In the genomic region with DNA sequence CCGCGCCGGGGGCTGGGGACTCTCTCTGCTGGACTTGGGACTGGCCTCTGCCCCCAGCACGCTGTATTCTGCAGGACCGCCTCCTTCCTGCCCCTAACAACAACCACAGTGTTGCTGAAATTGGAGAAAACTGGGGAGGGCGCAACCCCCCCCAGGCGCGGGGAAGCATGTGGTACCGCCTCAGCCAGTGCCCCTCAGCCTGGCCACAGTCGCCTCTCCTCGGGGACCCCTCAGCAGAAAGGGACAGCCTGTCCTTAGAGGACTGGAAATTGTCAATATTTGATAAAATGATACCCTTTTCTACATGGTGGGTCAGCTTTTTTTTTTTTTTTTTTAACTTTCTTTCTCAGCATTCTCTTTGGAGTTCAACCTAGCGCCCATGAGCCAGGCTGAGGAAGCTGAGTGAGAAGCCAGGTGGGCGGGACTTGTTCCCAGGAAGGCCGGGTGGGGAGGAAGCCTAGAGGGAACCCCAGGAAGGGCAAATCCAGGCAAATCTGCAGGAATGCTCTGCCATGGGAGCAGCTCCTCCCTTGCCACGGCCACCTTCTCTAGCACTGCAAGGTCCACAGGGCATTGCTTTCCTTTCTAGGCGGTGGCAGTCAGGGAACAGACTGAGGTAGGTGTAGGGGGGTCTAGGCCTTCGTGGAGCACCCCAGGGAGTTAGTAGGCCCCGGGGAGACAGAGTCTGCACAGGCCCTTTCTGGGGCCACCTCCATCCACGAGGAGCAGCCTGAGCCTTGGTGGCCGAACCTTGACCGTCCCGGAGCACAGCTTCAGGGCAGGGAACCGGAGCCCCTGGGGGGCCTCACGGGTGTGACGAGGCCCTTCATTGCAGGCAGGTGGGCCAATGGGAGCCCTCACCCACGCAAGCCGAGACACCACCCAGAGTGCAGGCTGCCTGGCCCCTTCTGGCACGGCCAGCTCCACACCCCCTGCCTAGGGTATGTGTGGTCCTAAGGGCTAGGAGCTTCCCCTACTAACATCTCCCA, we compare ENCODE assay signal across 26 cellular contexts. TPM values are rescaled to one million over a fixed set of nuclear protein-coding genes. Genes with fewer than 3 reads are reported as not detected.
"Had no signal": no experiment of that assay in that cellular context is flagged by ENCODE, and none has a peak within 500 bp of the region (broad histone marks: within the 10 kb centered on the region; RNA-seq: fewer than 3 reads in every experiment).

No MANE protein-coding gene starts in this region.

- H3K27me3 ChIP-seq: cardiac muscle cell, hepatocyte had no signal

- H2AFZ ChIP-seq: hepatocyte had no signal

- H3K9me3 Mint-ChIP-seq: activated CD4-positive, alpha-beta memory T cell treated with anti-CD3 and anti-CD28 coated beads for 36 hours; activated naive CD4-positive, alpha-beta T cell treated with anti-CD3 and anti-CD28 coated beads, Interleukin-2, amount 10 ng/mL, durations not matched to agents 7 days and 5 days; activated naive CD8-positive, alpha-beta T cell treated with anti-CD3 and anti-CD28 coated beads, Interleukin-2, amount 50 U/mL, for 24 hours; nephron; stimulated activated effector memory CD8-positive, alpha-beta T cell treated with anti-CD3 and anti-CD28 coated beads, Interleukin-12 subunit alpha, Interleukin-12 subunit beta, amount 100 ng/mL, for 72 hours; stimulated activated naive CD8-positive, alpha-beta T cell treated with anti-CD3 and anti-CD28 coated beads, Interleukin-15, amount 100 ng/mL, for 72 hours had no signal

- H3K27ac Mint-ChIP-seq: activated CD4-positive, alpha-beta memory T cell treated with anti-CD3 and anti-CD28 coated beads for 36 hours; activated naive CD4-positive, alpha-beta T cell treated with anti-CD3 and anti-CD28 coated beads, Interleukin-2, amount 10 ng/mL, durations not matched to agents 7 days and 5 days; activated naive CD8-positive, alpha-beta T cell treated with anti-CD3 and anti-CD28 coated beads, Interleukin-2, amount 50 U/mL, for 24 hours; nephron; stimulated activated effector memory CD8-positive, alpha-beta T cell treated with anti-CD3 and anti-CD28 coated beads, Interleukin-12 subunit alpha, Interleukin-12 subunit beta, amount 100 ng/mL, for 72 hours; stimulated activated naive CD8-positive, alpha-beta T cell treated with anti-CD3 and anti-CD28 coated beads, Interleukin-15, amount 100 ng/mL, for 72 hours had no signal

- H3K27ac ChIP-seq: cardiac muscle cell, hepatocyte, tibial nerve had no signal

- H3K27me3 Mint-ChIP-seq: activated naive CD8-positive, alpha-beta T cell treated with anti-CD3 and anti-CD28 coated beads, Interleukin-2, amount 50 U/mL, for 24 hours had no signal

- DNase-seq: activated CD4-positive, alpha-beta memory T cell treated with anti-CD3 and anti-CD28 coated beads for 36 hours; activated CD4-positive, alpha-beta T cell treated with anti-CD3 and anti-CD28 coated beads for 48 hours; activated effector memory CD4-positive, alpha-beta T cell treated with anti-CD3 and anti-CD28 coated beads, Interleukin-2, amount 50 U/mL, for 16 hours; activated naive CD4-positive, alpha-beta T cell treated with anti-CD3 and anti-CD28 coated beads, Interleukin-2, amount 10 ng/mL, durations not matched to agents 7 days and 5 days; activated naive CD8-positive, alpha-beta T cell treated with anti-CD3 and anti-CD28 coated beads, Interleukin-2, amount 50 U/mL, for 24 hours; activated T-cell treated with anti-CD3 and anti-CD28 coated beads, Interleukin-2, amount 50 U/mL, for 48 hours; cortex of kidney; effector CD4-positive, alpha-beta T cell; foreskin melanocyte; mesenchymal stem cell; nucleus accumbens; small intestine; stimulated activated CD4-positive, alpha-beta T cell treated with anti-CD3 and anti-CD28 coated beads, Interleukin-2, amount 100 ng/mL, for 24 hours; stimulated activated naive CD8-positive, alpha-beta T cell treated with anti-CD3 and anti-CD28 coated beads, Interleukin-15, amount 100 ng/mL, for 72 hours had no signal

- ATAC-seq: activated naive CD8-positive, alpha-beta T cell treated with anti-CD3 and anti-CD28 coated beads, Interleukin-2, amount 50 U/mL, for 24 hours; esophagus mucosa; stimulated activated effector memory CD8-positive, alpha-beta T cell treated with anti-CD3 and anti-CD28 coated beads, Interleukin-12 subunit alpha, Interleukin-12 subunit beta, amount 100 ng/mL, for 72 hours; stimulated activated naive CD8-positive, alpha-beta T cell treated with anti-CD3 and anti-CD28 coated beads, Interleukin-15, amount 100 ng/mL, for 72 hours had no signal

- H3K79me2 ChIP-seq: hepatocyte had no signal

- H3K4me2 ChIP-seq: hepatocyte had no signal

- H3K4me3 ChIP-seq: cardiac muscle cell, hepatocyte, tibial nerve had no signal

- H3K4me1 Mint-ChIP-seq: activated naive CD4-positive, alpha-beta T cell treated with anti-CD3 and anti-CD28 coated beads, Interleukin-2, amount 10 ng/mL, durations not matched to agents 7 days and 5 days; activated naive CD8-positive, alpha-beta T cell treated with anti-CD3 and anti-CD28 coated beads, Interleukin-2, amount 50 U/mL, for 24 hours; stimulated activated effector memory CD8-positive, alpha-beta T cell treated with anti-CD3 and anti-CD28 coated beads, Interleukin-12 subunit alpha, Interleukin-12 subunit beta, amount 100 ng/mL, for 72 hours; stimulated activated naive CD8-positive, alpha-beta T cell treated with anti-CD3 and anti-CD28 coated beads, Interleukin-15, amount 100 ng/mL, for 72 hours had no signal

- H3K36me3 Mint-ChIP-seq: activated naive CD4-positive, alpha-beta T cell treated with anti-CD3 and anti-CD28 coated beads, Interleukin-2, amount 10 ng/mL, durations not matched to agents 7 days and 5 days had no signal

- H3K4me3 Mint-ChIP-seq: activated CD4-positive, alpha-beta memory T cell treated with anti-CD3 and anti-CD28 coated beads for 36 hours; activated naive CD4-positive, alpha-beta T cell treated with anti-CD3 and anti-CD28 coated beads, Interleukin-2, amount 10 ng/mL, durations not matched to agents 7 days and 5 days; activated naive CD8-positive, alpha-beta T cell treated with anti-CD3 and anti-CD28 coated beads, Interleukin-2, amount 50 U/mL, for 24 hours; nephron; stimulated activated effector memory CD8-positive, alpha-beta T cell treated with anti-CD3 and anti-CD28 coated beads, Interleukin-12 subunit alpha, Interleukin-12 subunit beta, amount 100 ng/mL, for 72 hours; stimulated activated naive CD8-positive, alpha-beta T cell treated with anti-CD3 and anti-CD28 coated beads, Interleukin-15, amount 100 ng/mL, for 72 hours had no signal

- H3K9me3 ChIP-seq: tibial nerve had no signal

RNA-seq across cellular contexts. Expression of gene CCDC27, which starts 18.4 kb away (rescaled TPM):
- total RNA-seq: activated CD4-positive, alpha-beta memory T cell treated with anti-CD3 and anti-CD28 coated beads for 36 hours; cerebellum; esophagus mucosa; lower leg skin; mononuclear cell; myocyte; sciatic nerve; T-helper 2 cell treated with Interferon-gamma antibody and Interleukin-4, amounts not matched to agents 100 ng/mL and 5 ng/mL, for 36 hours; tibial nerve had no signal

RNA-seq across cellular contexts. Expression of gene SMIM1, which starts 38.7 kb away (rescaled TPM):
- total RNA-seq: myocyte; T-helper 2 cell treated with Interferon-gamma antibody and Interleukin-4, amounts not matched to agents 100 ng/mL and 5 ng/mL, for 36 hours had no signal
